19 cellular contexts compared by ENCODE assay signal in the genomic region with DNA sequence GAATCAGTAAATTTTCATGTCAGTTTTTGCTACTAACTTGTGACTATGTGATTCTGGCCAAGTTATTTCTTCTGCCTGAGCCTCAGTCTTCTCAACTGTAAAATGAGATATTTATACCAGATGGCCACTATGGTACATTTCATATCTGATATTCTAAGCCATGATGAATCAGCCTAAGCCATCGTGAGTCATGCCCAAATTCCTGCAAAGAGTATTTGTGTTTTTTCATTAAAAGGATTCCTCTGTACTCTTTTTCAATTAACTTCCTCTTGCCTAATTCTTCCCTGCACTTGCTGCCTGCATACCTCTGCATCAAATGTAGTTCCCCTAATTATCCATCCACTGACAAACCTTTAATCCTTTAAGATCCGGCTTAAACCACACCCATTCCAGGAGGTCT.
DNase-seq lines count a peak whose midpoint lies in the region; ATAC-seq, FAIRE-seq and TF ChIP-seq lines count a peak whose summit lies in the region.
"Had no signal": no experiment of that assay in that cellular context is flagged by ENCODE, and none has a peak within 500 bp of the region (broad histone marks: within the 10 kb centered on the region; RNA-seq: fewer than 3 reads in every experiment).

No MANE protein-coding gene starts in this region.

- no peaks in the 10 kb centered on the region for H3K79me2 ChIP-seq in GM23248 (ENCODE audit: insufficient read depth)

- no peak overlapping the region for H3K9ac ChIP-seq in GM23248
- H3K9ac ChIP-seq: BLaER1 had no signal

- WGBS in GM23248 (ENCODE audit: low coverage in 1 of 2, low lambda C conversion rate in 2 of 2, missing lambda C conversion rate in 2 of 2), 2 experiments, result 2 to 5% methylated on average over 2 of the region's 2 CpGs
- 33 to 55% methylated on average over 2 of the region's 2 CpGs for WGBS in pancreas, 2 donors

- no peak overlapping the region for H3K4me3 ChIP-seq in GM23248
- H3K4me3 ChIP-seq in fibroblast of villous mesenchyme (ENCODE audit: low read depth, low read length), result no peak overlapping the region
- H3K4me3 ChIP-seq in pancreas, result no peak overlapping the region
- H3K4me3 ChIP-seq: BLaER1, esophagus muscularis mucosa, lung, skin epidermis had no signal

- H3K36me3 ChIP-seq in GM23248 (ENCODE audit: low read depth) (no peaks in the 10 kb centered on the region), pancreas (no peaks in the 10 kb centered on the region)
- H3K36me3 ChIP-seq: BLaER1, esophagus muscularis mucosa had no signal

- no peak for TF ChIP-seq CTCF in fibroblast of villous mesenchyme (IDR thresholded peaks at IDR 0.05; ENCODE audit: insufficient read depth, low read depth, low read length)
- no peak for TF ChIP-seq CTCF in pancreas (IDR thresholded peaks at IDR 0.05)

- no peaks in the 10 kb centered on the region for H3K4me1 ChIP-seq in GM23248 (ENCODE audit: insufficient read depth)
- no peaks in the 10 kb centered on the region for H3K4me1 ChIP-seq in pancreas
- H3K4me1 ChIP-seq: BLaER1, esophagus muscularis mucosa had no signal

- no peaks in the 10 kb centered on the region for H3K27me3 ChIP-seq in GM23248 (replicated peaks; ENCODE audit: insufficient read depth)
- no peaks in the 10 kb centered on the region for H3K27me3 ChIP-seq in pancreas
- H3K27me3 ChIP-seq: BLaER1, esophagus muscularis mucosa had no signal

- no peak overlapping the region for H3K4me2 ChIP-seq in GM23248 (ENCODE audit: unreplicated experiment)
- H3K4me2 ChIP-seq: BLaER1 had no signal

- H2AFZ ChIP-seq in GM23248, result no peak overlapping the region

- no peaks in the 10 kb centered on the region for H3F3A ChIP-seq in GM23248 (ENCODE audit: insufficient read depth)

- intact Hi-C loops in pancreas (cut with DNase I), result no loop called here

- no peak overlapping the region for H3K27ac ChIP-seq in GM23248
- no peak overlapping the region for H3K27ac ChIP-seq in pancreas
- H3K27ac ChIP-seq: BLaER1, esophagus muscularis mucosa, skin epidermis had no signal

- H3K9me2 ChIP-seq in GM23248 (ENCODE audit: insufficient read depth), result no peaks in the 10 kb centered on the region

- no peaks in the 10 kb centered on the region for H4K20me1 ChIP-seq in GM23248 (ENCODE audit: insufficient read depth)
- H4K20me1 ChIP-seq: BLaER1 had no signal

- no peak for ATAC-seq in pancreas
- ATAC-seq: activated CD4-positive, alpha-beta T cell treated with anti-CD3 and anti-CD28 coated beads for 36 hours; Right ventricle myocardium inferior had no signal

- H3K9me3 ChIP-seq in GM23248 (ENCODE audit: low read depth), result no peaks in the 10 kb centered on the region
- no peaks in the 10 kb centered on the region for H3K9me3 ChIP-seq in pancreas
- H3K9me3 ChIP-seq: BLaER1, esophagus muscularis mucosa had no signal

- in situ Hi-C loops in GM23248 (cut with MboI), result no loop called here

- peak; percentile 26 for DNase-seq in GM23248
- peak; percentile 77 for DNase-seq in SW480 (ENCODE audit: low spot score)
- DNase-seq in fibroblast of villous mesenchyme (ENCODE audit: low read depth), result peak; percentile 39
- peak; percentile 22 for DNase-seq in superior temporal gyrus (ENCODE audit: extremely low spot score)
- no peak for DNase-seq in NCI-H2107 treated with DMSO at 0.1 percent for 48 hours (lab: John Stamatoyannopoulos, UW; ENCODE audit: unreplicated experiment)
- no peak for DNase-seq in pancreas
- DNase-seq in NCI-H2081 (lab: John Stamatoyannopoulos, UW), result no peak
- DNase-seq: activated CD4-positive, alpha-beta T cell treated with anti-CD3 and anti-CD28 coated beads for 36 hours; caudate nucleus; head of caudate nucleus; MV-4-11; NCI-H2029; stimulated activated CD4-positive, alpha-beta T cell treated with anti-CD3 and anti-CD28 coated beads, Interleukin-2, amount 100 ng/mL, for 48 hours had no signal

- no peak for FAIRE-seq in pancreas (lab: Jason Lieb, UNC)
- FAIRE-seq: GM12892 had no signal

Comparison
In these comparisons a context has a peak if more than half of its experiments do, and no peak if none do; other contexts are left out.
1. DNase-seq: peak in GM23248 (single experiment), SW480 (single experiment), fibroblast of villous mesenchyme (single experiment) and superior temporal gyrus (single experiment); none in NCI-H2107 treated with DMSO at 0.1 percent for 48 hours (single experiment), pancreas (0 of 6) and NCI-H2081 (0 of 2).